Comparison of ENCODE assay signal across 19 cellular contexts in genomic region chr4:13903061-13903460, GRCh38.
A peak's percentile ranks its signal among the peaks of the same experiment; 100 is the strongest.
DNase-seq lines count a peak whose midpoint lies in the region; ATAC-seq, FAIRE-seq and TF ChIP-seq lines count a peak whose summit lies in the region.
"Had no signal": no experiment of that assay in that cellular context is flagged by ENCODE, and none has a peak within 500 bp of the region (broad histone marks: within the 10 kb centered on the region; RNA-seq: fewer than 3 reads in every experiment).

No MANE protein-coding gene starts in this region.

- no peak for TF ChIP-seq POLR2A in A549 (IDR thresholded peaks at IDR 0.05; ENCODE audit: low read length)
- no peak for TF ChIP-seq POLR2A in IMR-90 (IDR thresholded peaks at IDR 0.05; ENCODE audit: low read depth, low read length)

- peak overlapping the region; percentile 24; the same call in 1 of the 2 replicates for H2AK5ac ChIP-seq in IMR-90 (ENCODE audit: low read depth, low read length)

- H3K79me1 ChIP-seq in IMR-90 (ENCODE audit: low read depth in 1 of 2, low read length in 2 of 2): no peaks in the 10 kb centered on the region

- in situ Hi-C loops in IMR-90 (cut with MboI; ENCODE audit: low sequenced_read_pairs): loop anchor here (25.0 kb wide), 2 partner anchors 241 to 1434 kb away; no protein-coding TSS in a partner anchor
- in situ Hi-C loops in KBM-7 (cut with MboI; ENCODE audit: low pct_unique_long_range_greater_than_20kb, low sequenced_read_pairs): no loop called here

- H2AFZ ChIP-seq in IMR-90 (replicated peaks; ENCODE audit: low read length, poor library complexity): no peak overlapping the region

- H3K18ac ChIP-seq in IMR-90 (ENCODE audit: low read depth, low read length): peak overlapping the region; percentile 91

- no peak for TF ChIP-seq EP300 in A549 (IDR thresholded peaks at IDR 0.05)

- peak overlapping the region; percentile 71 for H4K91ac ChIP-seq in IMR-90 (ENCODE audit: insufficient read depth, low read depth, low read length)

- H3K56ac ChIP-seq in IMR-90 (ENCODE audit: extremely low read depth, insufficient read depth, low read length): no peak overlapping the region

- H3K27ac ChIP-seq in A549 (peak overlapping the region; percentile 74 to 97; a peak in 5 of 6 replicates), IMR-90 (ENCODE audit: insufficient read depth, low read length) (peak overlapping the region; percentile 80; the same call in 1 of the 2 replicates), foreskin keratinocyte (peak overlapping the region; percentile 53)
- H3K27ac ChIP-seq: 22Rv1 had no signal

- H3K9me1 ChIP-seq in IMR-90 (ENCODE audit: insufficient read depth, low read length): peaks cover 2% of the 10 kb centered on the region

- dilution Hi-C loops in IMR-90 (cut with HindIII; ENCODE audit: low sequenced_read_pairs, unreplicated experiment): no loop called here

- peak overlapping the region; percentile 98 for H2BK5ac ChIP-seq in IMR-90 (ENCODE audit: low read depth, low read length, poor library complexity, severe bottlenecking)

- H3K9ac ChIP-seq in IMR-90 (ENCODE audit: low read depth, low read length): no peak overlapping the region

- H3K4me1 ChIP-seq in A549 (peaks cover 23% of the 10 kb centered on the region), IMR-90 (ENCODE audit: control insufficient read depth, insufficient read depth, low read length) (peaks cover 14% of the 10 kb centered on the region), foreskin keratinocyte (peaks cover 35% of the 10 kb centered on the region)

- BruUV-seq in IMR-90 (replicated peaks; lab: Mats Ljungman, UMichigan): no TSS peak

- no peak for TF ChIP-seq CTCF in A549 (IDR thresholded peaks at IDR 0.05)
- TF ChIP-seq CTCF in IMR-90 (conservative IDR thresholded peaks at IDR 0.05; ENCODE audit: low read depth, low read length): no peak
- no peak for TF ChIP-seq CTCF in epithelial cell of esophagus (IDR thresholded peaks at IDR 0.05; ENCODE audit: insufficient read depth, low read depth, low read length, missing control alignments)
- no peak for TF ChIP-seq CTCF in foreskin keratinocyte (conservative IDR thresholded peaks at IDR 0.05)

- DNase-seq in A549 (ENCODE audit: low read depth in 1 of 2, low spot score in 1 of 2) (no peak), IMR-90 (peak; percentile 54), epithelial cell of esophagus (ENCODE audit: low read depth) (peak; percentile 46), foreskin keratinocyte (peak in 1 of 2 donors; percentile 72), KBM-7 (no peak), superior temporal gyrus (ENCODE audit: extremely low spot score) (no peak), NCI-H226 (no peak), GM19238 (ENCODE audit: insufficient read length, low spot score) (no peak)
- DNase-seq: ACHN; C1 segment of cervical spinal cord; CD4-positive, alpha-beta T cell; DMS79; GOT3; H9 had no signal

- H3K27me3 ChIP-seq in IMR-90 (ENCODE audit: control insufficient read depth, insufficient read depth, low read length) (no peaks in the 10 kb centered on the region), foreskin keratinocyte (no peaks in the 10 kb centered on the region)

- no peak overlapping the region for H2AK9ac ChIP-seq in IMR-90 (replicated peaks; ENCODE audit: low read depth, low read length, poor library complexity)

- FAIRE-seq in A549 (lab: Jason Lieb, UNC): no peak
- FAIRE-seq: GM12878, GM18507, HepG2, HTR-8/SVneo had no signal

- 75% methylated on average over 3 of the region's 3 CpGs for WGBS in A549 (ENCODE audit: missing lambda C conversion rate)
- 100% methylated on average over 1 of the region's 3 CpGs; no CpG with 5 or more reads in 1 of the 2 experiments for WGBS in IMR-90 (ENCODE audit: extremely low coverage in 2 of 2, insufficient read length in 1 of 2), 2 experiments

- H2BK20ac ChIP-seq in IMR-90 (ENCODE audit: low read depth, low read length): peak overlapping the region; percentile 85

- no peaks in the 10 kb centered on the region for H3K36me3 ChIP-seq in IMR-90 (ENCODE audit: control insufficient read depth, insufficient read depth, low read length)

- H3K4ac ChIP-seq in IMR-90 (ENCODE audit: low read depth, low read length): peak overlapping the region; percentile 51

- ATAC-seq in A549 (no peak), IMR-90 (ENCODE audit: low read depth) (peak; percentile 18), foreskin keratinocyte (no peak)
- ATAC-seq: GM12878, HepG2 had no signal

- no peak overlapping the region; the same call in 1 of the 2 replicates for H3K14ac ChIP-seq in IMR-90 (replicated peaks; ENCODE audit: low read depth, low read length)

- CTCF ChIA-PET in A549 (lab: Yijun Ruan, JAX) (no interaction called here), IMR-90 (lab: Yijun Ruan, JAX) (no interaction called here)

- intact Hi-C loops in IMR-90 (cut with micrococcal nuclease): loop anchor here (1.0 kb wide), 1 partner anchor 9 kb away; no protein-coding TSS in a partner anchor

- H4K8ac ChIP-seq in IMR-90 (ENCODE audit: low read depth in 2 of 2, low read length in 2 of 2): peak overlapping the region in 1 of 2 experiments; percentile 60; a peak in 2 of 4 replicates

- H3K4me2 ChIP-seq in A549 (no peak overlapping the region), IMR-90 (ENCODE audit: low read depth, low read length) (peak overlapping the region; percentile 47; the same call in 1 of the 2 replicates)

- POLR2A ChIA-PET in A549 (lab: Yijun Ruan, JAX) (no interaction called here), IMR-90 (lab: Charles Lee; ENCODE audit: unreplicated experiment) (no interaction called here)

- H3K9me3 ChIP-seq in A549 (peaks cover 29% of the 10 kb centered on the region), IMR-90 (ENCODE audit: control insufficient read depth, insufficient read depth, low read length) (no peaks in the 10 kb centered on the region)

- peak overlapping the region; percentile 5; the same call in 1 of the 2 replicates for H3K23ac ChIP-seq in IMR-90 (ENCODE audit: low read depth, low read length)

- TF ChIP-seq RAD21 in A549 (conservative IDR thresholded peaks at IDR 0.05 in 1 of 2, IDR thresholded peaks at IDR 0.05 in 1 of 2) (no peak), IMR-90 (IDR thresholded peaks at IDR 0.05; ENCODE audit: low read length) (no peak)

- no peaks in the 10 kb centered on the region for H4K20me1 ChIP-seq in IMR-90 (ENCODE audit: insufficient read depth, low read length)

- H3K4me3 ChIP-seq in A549 (no peak overlapping the region), IMR-90 (ENCODE audit: insufficient read depth, low read depth, low read length) (no peak overlapping the region), epithelial cell of esophagus (ENCODE audit: low read length) (no peak overlapping the region)
- H3K4me3 ChIP-seq: GM12878 had no signal

- H2BK15ac ChIP-seq in IMR-90 (ENCODE audit: low read depth, low read length): peak overlapping the region; percentile 61; the same call in 1 of the 3 replicates

- peak overlapping the region; percentile 71 for H2BK120ac ChIP-seq in IMR-90 (ENCODE audit: low read depth, low read length)

- H4K5ac ChIP-seq in IMR-90 (ENCODE audit: low read depth, low read length): peak overlapping the region; percentile 52; the same call in 1 of the 2 replicates

TF ChIP-seq in A549, 52 proteins besides CTCF, POLR2A, EP300 and RAD21 (continues in another document):
- TF ChIP-seq ZC3H11A (IDR thresholded peaks at IDR 0.05) (no peak), CBX8 (IDR thresholded peaks at IDR 0.05) (no peak), MYC (IDR thresholded peaks at IDR 0.05; ENCODE audit: borderline replicate concordance, low read length) (no peak), HMGXB4 (CRISPR knock-in tag; IDR thresholded peaks at IDR 0.05; ENCODE audit: borderline replicate concordance) (no peak)

TF ChIP-seq in IMR-90, 13 proteins besides CTCF, POLR2A, EP300 and RAD21:
- no peak for TF ChIP-seq MAZ (IDR thresholded peaks at IDR 0.05; ENCODE audit: borderline replicate concordance, low read depth, low read length)
- no peak for TF ChIP-seq CHD1 (IDR thresholded peaks at IDR 0.05; ENCODE audit: low read depth, low read length)
- no peak for TF ChIP-seq CEBPB (IDR thresholded peaks at IDR 0.05; ENCODE audit: low read depth, low read length)

Comparison
In these comparisons a context has a peak if more than half of its experiments do, and no peak if none do; other contexts are left out.
1. DNase-seq: peak in IMR-90 (single experiment) and epithelial cell of esophagus (single experiment); none in A549 (0 of 2), KBM-7 (single experiment), superior temporal gyrus (single experiment), NCI-H226 (single experiment) and GM19238 (single experiment).
2. Peak in every context shown above with its lines, with median percentiles within 50 percentile points of each other: H3K27ac ChIP-seq.